In genomic region chr5:58502032-58502431, GRCh38 we compare ENCODE assay signal across 1 cellular context.
TF ChIP-seq lines count a peak whose summit lies in the region.

No MANE protein-coding gene starts in this region.

TF ChIP-seq in WTC11, 78 proteins besides CTCF, POLR2A, EP300 and RAD21 (continued from another document):
- TF ChIP-seq ZNF532 (CRISPR knock-in tag; IDR thresholded peaks at IDR 0.05; ENCODE audit: borderline replicate concordance), result no peak
- TF ChIP-seq TP53 (CRISPR knock-in tag; IDR thresholded peaks at IDR 0.05), result no peak
TF ChIP-seq in WTC11: peak in this region for 0.
